In the genomic region with DNA sequence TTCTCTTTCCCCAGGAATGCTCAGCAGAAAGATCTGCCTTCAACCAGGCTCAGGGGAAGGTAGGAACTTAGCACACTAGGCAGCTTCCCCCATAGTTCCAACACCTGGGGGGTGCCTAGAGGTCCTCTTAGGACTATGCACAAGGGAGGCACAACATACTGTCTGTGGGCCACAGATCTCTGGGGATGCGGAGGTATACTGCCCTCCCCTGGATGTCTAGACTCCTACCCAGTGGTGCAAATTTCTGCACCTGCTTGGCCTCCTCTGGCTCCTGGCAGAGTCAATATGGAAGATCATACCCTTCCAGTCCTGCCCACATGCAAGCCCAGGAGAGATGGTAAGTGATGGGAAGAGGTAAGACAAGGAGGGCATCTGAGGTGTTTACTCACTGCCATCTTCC, we compare ENCODE assay signal across 1 cellular context.
TF ChIP-seq lines count a peak whose summit lies in the region.

No MANE protein-coding gene starts in this region.

TF ChIP-seq in HEK293, 187 proteins besides CTCF, POLR2A, EP300 and RAD21 (continued from another document):
- TF ChIP-seq ZBTB17 (tag by site-specific recombination; IDR thresholded peaks at IDR 0.05) (no peak), ZNF670 (tag by site-specific recombination; IDR thresholded peaks at IDR 0.05; ENCODE audit: low read depth) (no peak), HOXC10 (CRISPR knock-in tag; IDR thresholded peaks at IDR 0.05) (no peak), ZNF544 (tag by site-specific recombination; IDR thresholded peaks at IDR 0.05) (no peak), ZNF530 (tag by site-specific recombination; IDR thresholded peaks at IDR 0.05; ENCODE audit: low read depth) (no peak), ZNF426 (tag by site-specific recombination; IDR thresholded peaks at IDR 0.05) (no peak), ZNF16 (tag by site-specific recombination; IDR thresholded peaks at IDR 0.05; ENCODE audit: low read depth) (no peak), ZNF169 (tag by site-specific recombination; IDR thresholded peaks at IDR 0.05) (no peak), ZNF184 (tag by site-specific recombination; IDR thresholded peaks at IDR 0.05) (no peak), ZBTB1 (tag by site-specific recombination; IDR thresholded peaks at IDR 0.05) (no peak)
- TF ChIP-seq, protein P1, sequence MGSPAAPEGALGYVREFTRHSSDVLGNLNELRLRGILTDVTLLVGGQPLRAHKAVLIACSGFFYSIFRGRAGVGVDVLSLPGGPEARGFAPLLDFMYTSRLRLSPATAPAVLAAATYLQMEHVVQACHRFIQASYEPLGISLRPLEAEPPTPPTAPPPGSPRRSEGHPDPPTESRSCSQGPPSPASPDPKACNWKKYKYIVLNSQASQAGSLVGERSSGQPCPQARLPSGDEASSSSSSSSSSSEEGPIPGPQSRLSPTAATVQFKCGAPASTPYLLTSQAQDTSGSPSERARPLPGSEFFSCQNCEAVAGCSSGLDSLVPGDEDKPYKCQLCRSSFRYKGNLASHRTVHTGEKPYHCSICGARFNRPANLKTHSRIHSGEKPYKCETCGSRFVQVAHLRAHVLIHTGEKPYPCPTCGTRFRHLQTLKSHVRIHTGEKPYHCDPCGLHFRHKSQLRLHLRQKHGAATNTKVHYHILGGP (tag by site-specific recombination; IDR thresholded peaks at IDR 0.05), result no peak
